1 cellular context compared by ENCODE assay signal in genomic region chr14:22918809-22919600, GRCh38.
TF ChIP-seq lines count a peak whose summit lies in the region.

Gene RBM23 (minus strand): TSS chr14:22919149.

TF ChIP-seq in K562, 482 proteins besides CTCF, POLR2A, EP300 and RAD21 (continued from another document and continues in another):
- TF ChIP-seq ZNF318 (IDR thresholded peaks at IDR 0.05; ENCODE audit: borderline replicate concordance in 1 of 2, low read depth in 1 of 2) (no peak; a peak in 1 of 4 replicates), MTA3 (IDR thresholded peaks at IDR 0.05; ENCODE audit: borderline replicate concordance) (peak; percentile 100), ERF (CRISPR knock-in tag; IDR thresholded peaks at IDR 0.05) (0 out of 2 replicates have a peak, but pooled peaks have one; percentile 36), MNT (conservative IDR thresholded peaks at IDR 0.05) (peak in 1 of 2 experiments; percentile 77; a peak in 3 of 4 replicates), AFF1 (IDR thresholded peaks at IDR 0.05; ENCODE audit: low read depth in 1 of 2, partially characterized antibody in 2 of 2) (peak in 1 of 2 experiments; percentile 55), MTF1 (CRISPR knock-in tag; IDR thresholded peaks at IDR 0.05; ENCODE audit: borderline replicate concordance) (no peak), LCOR (CRISPR knock-in tag; IDR thresholded peaks at IDR 0.05) (peak; percentile 51; the same call in 1 of the 2 replicates), HCFC1 (IDR thresholded peaks at IDR 0.05; ENCODE audit: low read depth, low read length) (peak; percentile 37; the same call in 1 of the 2 replicates), CCAR2 (IDR thresholded peaks at IDR 0.05; ENCODE audit: low read depth, low read length) (0 out of 2 replicates have a peak, but pooled peaks have one; percentile 15), NR2C1 (IDR thresholded peaks at IDR 0.05) (no peak; the same call in 1 of the 2 replicates), NR2C1 (tag; IDR thresholded peaks at IDR 0.05) (peak; percentile 78), ZBTB2 (IDR thresholded peaks at IDR 0.05) (peak; percentile 99), POLR2B (IDR thresholded peaks at IDR 0.05; ENCODE audit: low read depth, partially characterized antibody) (peak; percentile 92), RBM25 (IDR thresholded peaks at IDR 0.05; ENCODE audit: low read depth, low read length, severe bottlenecking) (peak; percentile 75), SOX6 (IDR thresholded peaks at IDR 0.05) (no peak), ZNF277 (CRISPR knock-in tag; IDR thresholded peaks at IDR 0.05; ENCODE audit: borderline replicate concordance) (no peak), JUND (IDR thresholded peaks at IDR 0.05; ENCODE audit: borderline replicate concordance, low read depth, low read length) (peak; percentile 66), JUND (tag; IDR thresholded peaks at IDR 0.05; ENCODE audit: borderline replicate concordance, low read depth, low read length) (no peak; the same call in 2 of the 3 replicates), ZNF707 (CRISPR knock-in tag; conservative IDR thresholded peaks at IDR 0.05) (peak; percentile 96), BCL6 (CRISPR knock-in tag; IDR thresholded peaks at IDR 0.05) (no peak), ZBTB12 (CRISPR knock-in tag; IDR thresholded peaks at IDR 0.05) (peak; percentile 98), ZNF583 (CRISPR knock-in tag; IDR thresholded peaks at IDR 0.05) (0 out of 2 replicates have a peak, but pooled peaks have one; percentile 47), CXXC5 (CRISPR knock-in tag; IDR thresholded peaks at IDR 0.05) (peak; percentile 78), IRF2 (CRISPR knock-in tag; IDR thresholded peaks at IDR 0.05) (no peak), CEBPG (CRISPR knock-in tag; IDR thresholded peaks at IDR 0.05) (no peak; the same call in 1 of the 2 replicates), CEBPG (tag; conservative IDR thresholded peaks at IDR 0.05 in 1 of 2, IDR thresholded peaks at IDR 0.05 in 1 of 2) (peak in 1 of 2 experiments; percentile 63; a peak in 3 of 4 replicates), ZBED1 (IDR thresholded peaks at IDR 0.05) (no peak), SUPT5H (IDR thresholded peaks at IDR 0.05) (peak; percentile 87), RNF219 (CRISPR knock-in tag; IDR thresholded peaks at IDR 0.05) (no peak), SAFB2 (IDR thresholded peaks at IDR 0.05; ENCODE audit: borderline replicate concordance, low read depth, low read length, severe bottlenecking) (no peak), PHB (CRISPR knock-in tag; IDR thresholded peaks at IDR 0.05) (no peak), GABPA (tag; conservative IDR thresholded peaks at IDR 0.05; ENCODE audit: low read depth) (peak; percentile 79), GMEB1 (CRISPR knock-in tag; IDR thresholded peaks at IDR 0.05) (peak; percentile 32; the same call in 1 of the 2 replicates), PRPF4 (IDR thresholded peaks at IDR 0.05; ENCODE audit: insufficient read depth, low read depth, low read length, poor library complexity, severe bottlenecking) (no peak), POLR2H (tag; IDR thresholded peaks at IDR 0.05; ENCODE audit: low read depth) (peak; percentile 94)
